ENCODE assay signal across 20 cellular contexts in the genomic region with DNA sequence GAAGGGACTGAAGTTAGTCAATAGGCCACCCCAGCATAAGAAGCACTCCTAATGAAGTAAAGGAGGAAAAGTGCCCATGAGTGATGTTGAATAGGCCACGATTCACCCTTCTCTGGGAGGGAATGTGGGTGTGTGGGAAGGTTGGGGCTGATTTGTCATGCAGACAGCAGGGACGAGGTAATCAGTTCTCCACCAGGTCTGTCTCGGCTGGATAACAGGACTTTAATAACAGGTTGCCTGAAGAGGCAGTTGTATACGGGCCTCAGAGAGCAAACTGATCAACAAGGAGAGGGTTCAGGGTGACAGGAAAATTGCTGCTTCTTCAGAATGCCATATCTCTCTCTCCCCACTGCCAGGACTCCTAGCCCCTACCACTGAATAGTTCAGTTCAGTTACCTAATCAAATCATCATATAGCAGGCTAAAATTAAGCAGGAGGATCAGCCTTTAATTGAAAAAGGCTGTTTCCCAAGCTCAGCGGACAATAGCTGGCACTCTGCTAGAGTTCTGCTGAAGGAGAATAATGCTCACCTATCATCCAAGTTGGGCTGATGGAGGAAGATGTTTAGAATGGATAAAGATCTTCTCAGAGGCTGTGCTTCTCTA. TPM values are rescaled to one million over a fixed set of nuclear protein-coding genes. Genes with fewer than 3 reads are reported as not detected.
A peak's percentile ranks its signal among the peaks of the same experiment; 100 is the strongest.
DNase-seq lines count a peak whose midpoint lies in the region; ATAC-seq and TF ChIP-seq lines count a peak whose summit lies in the region.
"Had no signal": no experiment of that assay in that cellular context is flagged by ENCODE, and none has a peak within 500 bp of the region (broad histone marks: within the 10 kb centered on the region; RNA-seq: fewer than 3 reads in every experiment).

No MANE protein-coding gene starts in this region.

- no peaks in the 10 kb centered on the region for H3K79me2 ChIP-seq in mammary epithelial cell (ENCODE audit: insufficient read depth, low read length)

- H3K36me3 ChIP-seq in mammary epithelial cell (ENCODE audit: insufficient read depth, low read length) (no peaks in the 10 kb centered on the region), WERI-Rb-1 (no peaks in the 10 kb centered on the region)
- H3K36me3 ChIP-seq: HAP-1, MG63 had no signal

- no peak overlapping the region for H3K9ac ChIP-seq in mammary epithelial cell (ENCODE audit: insufficient read depth, low read length)

- POLR2A ChIA-PET in MCF 10A (lab: Yijun Ruan, JAX), result no interaction called here
- POLR2A ChIA-PET in activated CD4-positive, alpha-beta T cell treated with anti-CD3 and anti-CD28 coated beads, Interleukin-2, amount 10 ng/mL, durations not matched to agents 7 days and 5 days (lab: Charles Lee), result no interaction called here

- no peak overlapping the region for H3K27ac ChIP-seq in mammary epithelial cell (ENCODE audit: insufficient read depth, low read depth, low read length)
- no peak overlapping the region for H3K27ac ChIP-seq in WERI-Rb-1
- H3K27ac ChIP-seq: SK-N-MC had no signal

- H3K4me1 Mint-ChIP-seq in MCF 10A (ENCODE audit: insufficient read depth, unreplicated experiment), result no peaks in the 10 kb centered on the region
- H3K4me1 Mint-ChIP-seq in activated CD4-positive, alpha-beta T cell treated with anti-CD3 and anti-CD28 coated beads, Interleukin-2, amount 10 ng/mL, durations not matched to agents 7 days and 5 days, result no peaks in the 10 kb centered on the region

- no peaks in the 10 kb centered on the region for H3K27me3 ChIP-seq in mammary epithelial cell (ENCODE audit: insufficient read depth, low read length)
- H3K27me3 ChIP-seq in WERI-Rb-1 (ENCODE audit: insufficient read depth, low read depth, severe bottlenecking), result no peaks in the 10 kb centered on the region

- peak; percentile 17 for DNase-seq in mammary epithelial cell
- DNase-seq in MCF 10A (ENCODE audit: unreplicated experiment), result no peak
- DNase-seq in islet precursor cell, result peak; percentile 60
- no peak for DNase-seq in COR-L47 (lab: John Stamatoyannopoulos, UW)
- DNase-seq in WERI-Rb-1, result no peak
- no peak for DNase-seq in activated CD4-positive, alpha-beta T cell treated with anti-CD3 and anti-CD28 coated beads, Interleukin-2, amount 10 ng/mL, durations not matched to agents 7 days and 5 days
- DNase-seq: CD4-positive, alpha-beta T cell; DMS153; GDM1; IMR-90; Karpas-422; MG63; NCI-H1092; NCI-H2081; NCI-H524 had no signal

- intact Hi-C loops in mammary epithelial cell (cut with micrococcal nuclease), result no loop called here
- intact Hi-C loops in MCF 10A (cut with micrococcal nuclease), result no loop called here

- H3K27me3 Mint-ChIP-seq in MCF 10A (ENCODE audit: insufficient read depth, unreplicated experiment), result no peaks in the 10 kb centered on the region
- H3K27me3 Mint-ChIP-seq in activated CD4-positive, alpha-beta T cell treated with anti-CD3 and anti-CD28 coated beads, Interleukin-2, amount 10 ng/mL, durations not matched to agents 7 days and 5 days, result no peaks in the 10 kb centered on the region

- no peak overlapping the region for H2AFZ ChIP-seq in mammary epithelial cell (ENCODE audit: low read depth, low read length)

- CTCF ChIA-PET in mammary epithelial cell (lab: Charles Lee; ENCODE audit: low non-redundant PET), result no interaction called here
- CTCF ChIA-PET in MCF 10A (lab: Yijun Ruan, JAX), result interaction anchor here (0.7 to 8.1 kb wide), 5 partner anchors 13 to 1226 kb away, joined by 3 to 87 read pairs (median 7); no protein-coding TSS in a partner anchor
- CTCF ChIA-PET in activated CD4-positive, alpha-beta T cell treated with anti-CD3 and anti-CD28 coated beads, Interleukin-2, amount 10 ng/mL, durations not matched to agents 7 days and 5 days (lab: Charles Lee), result no interaction called here

- H3K4me3 ChIP-seq in mammary epithelial cell (replicated peaks in 1 of 3; ENCODE audit: insufficient read depth in 1 of 3, low read depth in 2 of 3, low read length in 3 of 3), result no peak overlapping the region
- no peak overlapping the region for H3K4me3 ChIP-seq in WERI-Rb-1 (ENCODE audit: low read depth, low read length)
- H3K4me3 ChIP-seq: HAP-1, MG63, SK-N-MC had no signal

- BruUV-seq in mammary epithelial cell (replicated peaks; lab: Mats Ljungman, UMichigan) (no TSS peak), MCF 10A (replicated peaks; lab: Mats Ljungman, UMichigan) (no TSS peak)

- H3K4me2 ChIP-seq in mammary epithelial cell (ENCODE audit: insufficient read depth, low read depth, low read length), result no peak overlapping the region

- H3K27ac Mint-ChIP-seq in MCF 10A (ENCODE audit: low read depth, unreplicated experiment), result no peak overlapping the region
- no peak overlapping the region for H3K27ac Mint-ChIP-seq in activated CD4-positive, alpha-beta T cell treated with anti-CD3 and anti-CD28 coated beads, Interleukin-2, amount 10 ng/mL, durations not matched to agents 7 days and 5 days
- H3K27ac Mint-ChIP-seq: CD4-positive, alpha-beta T cell had no signal

- ATAC-seq in SK-N-SH treated with all-trans-retinoic acid at 6 μM for 48 hours, result peak; percentile 25; the same call in 1 of the 3 replicates

- H3K4me1 ChIP-seq in mammary epithelial cell (ENCODE audit: insufficient read depth, low read length), result no peaks in the 10 kb centered on the region
- H3K4me1 ChIP-seq: HAP-1 had no signal

- H4K20me1 ChIP-seq in mammary epithelial cell (ENCODE audit: insufficient read depth, low read length), result no peaks in the 10 kb centered on the region

- H3K9me3 ChIP-seq in mammary epithelial cell (replicated peaks; ENCODE audit: insufficient read depth, low read length), result no peaks in the 10 kb centered on the region
- H3K9me3 ChIP-seq in WERI-Rb-1 (ENCODE audit: severe bottlenecking), result no peaks in the 10 kb centered on the region
- H3K9me3 ChIP-seq: HAP-1, MG63 had no signal

- TF ChIP-seq CTCF in mammary epithelial cell (conservative IDR thresholded peaks at IDR 0.05 in 1 of 2, IDR thresholded peaks at IDR 0.05 in 1 of 2; ENCODE audit: extremely low read depth in 1 of 2, insufficient read depth in 1 of 2, low read depth in 1 of 2, low read length in 2 of 2) (no peak), MCF 10A (IDR thresholded peaks at IDR 0.05; ENCODE audit: unreplicated experiment) (no peak), WERI-Rb-1 (IDR thresholded peaks at IDR 0.05; ENCODE audit: low read depth, low read length) (no peak)

- dilution Hi-C loops in mammary epithelial cell (cut with HindIII; ENCODE audit: low sequenced_read_pairs), result no loop called here

- in situ Hi-C loops in mammary epithelial cell (cut with MboI; ENCODE audit: low sequenced_read_pairs in 2 of 2), result no loop called here

- 38% methylated on average over 5 of the region's 5 CpGs for WGBS in mammary epithelial cell (ENCODE audit: low coverage, missing lambda C conversion rate)

- no peaks in the 10 kb centered on the region for H3K36me3 Mint-ChIP-seq in MCF 10A (ENCODE audit: insufficient read depth, unreplicated experiment)
- H3K36me3 Mint-ChIP-seq in activated CD4-positive, alpha-beta T cell treated with anti-CD3 and anti-CD28 coated beads, Interleukin-2, amount 10 ng/mL, durations not matched to agents 7 days and 5 days (ENCODE audit: low read depth), result no peaks in the 10 kb centered on the region

- H3K4me3 Mint-ChIP-seq in MCF 10A (ENCODE audit: unreplicated experiment), result no peak overlapping the region
- H3K4me3 Mint-ChIP-seq in activated CD4-positive, alpha-beta T cell treated with anti-CD3 and anti-CD28 coated beads, Interleukin-2, amount 10 ng/mL, durations not matched to agents 7 days and 5 days, result no peak overlapping the region
- H3K4me3 Mint-ChIP-seq: CD4-positive, alpha-beta T cell had no signal

- no peaks in the 10 kb centered on the region for H3K9me3 Mint-ChIP-seq in MCF 10A (ENCODE audit: unreplicated experiment)
- H3K9me3 Mint-ChIP-seq in activated CD4-positive, alpha-beta T cell treated with anti-CD3 and anti-CD28 coated beads, Interleukin-2, amount 10 ng/mL, durations not matched to agents 7 days and 5 days, result no peaks in the 10 kb centered on the region
- H3K9me3 Mint-ChIP-seq: CD4-positive, alpha-beta T cell had no signal

TF ChIP-seq in SK-N-SH treated with all-trans-retinoic acid at 6 μM for 48 hours, 23 proteins besides CTCF, POLR2A, EP300 and RAD21:
- TF ChIP-seq, protein P1, sequence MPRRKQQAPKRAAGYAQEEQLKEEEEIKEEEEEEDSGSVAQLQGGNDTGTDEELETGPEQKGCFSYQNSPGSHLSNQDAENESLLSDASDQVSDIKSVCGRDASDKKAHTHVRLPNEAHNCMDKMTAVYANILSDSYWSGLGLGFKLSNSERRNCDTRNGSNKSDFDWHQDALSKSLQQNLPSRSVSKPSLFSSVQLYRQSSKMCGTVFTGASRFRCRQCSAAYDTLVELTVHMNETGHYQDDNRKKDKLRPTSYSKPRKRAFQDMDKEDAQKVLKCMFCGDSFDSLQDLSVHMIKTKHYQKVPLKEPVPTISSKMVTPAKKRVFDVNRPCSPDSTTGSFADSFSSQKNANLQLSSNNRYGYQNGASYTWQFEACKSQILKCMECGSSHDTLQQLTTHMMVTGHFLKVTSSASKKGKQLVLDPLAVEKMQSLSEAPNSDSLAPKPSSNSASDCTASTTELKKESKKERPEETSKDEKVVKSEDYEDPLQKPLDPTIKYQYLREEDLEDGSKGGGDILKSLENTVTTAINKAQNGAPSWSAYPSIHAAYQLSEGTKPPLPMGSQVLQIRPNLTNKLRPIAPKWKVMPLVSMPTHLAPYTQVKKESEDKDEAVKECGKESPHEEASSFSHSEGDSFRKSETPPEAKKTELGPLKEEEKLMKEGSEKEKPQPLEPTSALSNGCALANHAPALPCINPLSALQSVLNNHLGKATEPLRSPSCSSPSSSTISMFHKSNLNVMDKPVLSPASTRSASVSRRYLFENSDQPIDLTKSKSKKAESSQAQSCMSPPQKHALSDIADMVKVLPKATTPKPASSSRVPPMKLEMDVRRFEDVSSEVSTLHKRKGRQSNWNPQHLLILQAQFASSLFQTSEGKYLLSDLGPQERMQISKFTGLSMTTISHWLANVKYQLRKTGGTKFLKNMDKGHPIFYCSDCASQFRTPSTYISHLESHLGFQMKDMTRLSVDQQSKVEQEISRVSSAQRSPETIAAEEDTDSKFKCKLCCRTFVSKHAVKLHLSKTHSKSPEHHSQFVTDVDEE (CRISPR knock-in tag; IDR thresholded peaks at IDR 0.05), result 0 out of 2 replicates have a peak, but pooled peaks have one; percentile 53
- TF ChIP-seq TCF4 (CRISPR knock-in tag; IDR thresholded peaks at IDR 0.05; ENCODE audit: borderline replicate concordance), result peak; percentile 60; the same call in 1 of the 2 replicates
- TF ChIP-seq RARB (CRISPR knock-in tag; IDR thresholded peaks at IDR 0.05), result no peak

RNA-seq across cellular contexts. Expression of a gene that starts 43.6 kb away (rescaled TPM):
- total RNA-seq in mammary epithelial cell (not detected), MCF 10A (2022) (not detected in 2 replicates)
- polyA plus RNA-seq in mammary epithelial cell, result not detected
- not detected for polyA minus RNA-seq in mammary epithelial cell
- not detected for total RNA-seq in activated CD4-positive, alpha-beta T cell treated with anti-CD3 and anti-CD28 coated beads, Interleukin-2, amount 10 ng/mL, durations not matched to agents 7 days and 5 days
- total RNA-seq: CD4-positive, alpha-beta T cell; Daoy; IMR-90 had no signal
- polyA plus RNA-seq: BJ, IMR-90 had no signal

Comparison
In these comparisons a context has a peak if more than half of its experiments do, and no peak if none do; other contexts are left out.
1. DNase-seq: peak in mammary epithelial cell (single experiment) and islet precursor cell (single experiment); none in MCF 10A (single experiment), COR-L47 (single experiment), WERI-Rb-1 (single experiment) and activated CD4-positive, alpha-beta T cell treated with anti-CD3 and anti-CD28 coated beads, Interleukin-2, amount 10 ng/mL, durations not matched to agents 7 days and 5 days (single experiment).